In the genomic region with DNA sequence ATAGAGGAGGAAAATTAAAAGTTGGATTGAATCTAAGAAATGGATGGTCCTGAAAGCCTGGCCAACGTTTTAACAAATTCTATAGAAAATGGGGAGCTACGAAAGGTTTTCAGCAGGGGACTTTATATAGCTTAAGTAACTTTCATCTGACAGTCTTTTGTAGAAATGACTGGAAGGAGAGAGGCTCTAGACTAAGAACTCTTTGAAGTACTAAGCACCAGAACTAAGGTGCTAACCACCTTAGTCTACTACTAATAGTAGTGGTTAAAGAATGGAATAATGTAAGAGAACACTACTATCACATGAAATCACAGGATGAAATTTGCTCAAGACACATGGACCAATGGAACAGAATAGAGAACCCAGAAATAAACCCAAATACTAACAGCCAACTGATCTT, we compare ENCODE assay signal across 30 cellular contexts.
"Had no signal": no experiment of that assay in that cellular context is flagged by ENCODE, and none has a peak within 500 bp of the region (broad histone marks: within the 10 kb centered on the region; RNA-seq: fewer than 3 reads in every experiment).

No MANE protein-coding gene starts in this region.

- ATAC-seq: activated naive CD8-positive, alpha-beta T cell treated with anti-CD3 and anti-CD28 coated beads, Interleukin-2, amount 50 U/mL, for 24 hours; activated T-cell treated with anti-CD3 and anti-CD28 coated beads, Interleukin-2, amount 50 U/mL, for 4 hours; activated T-cell treated with anti-CD3 and anti-CD28 coated beads, Interleukin-2, amount 50 U/mL, for 72 hours had no signal

- DNase-seq: activated B cell treated with CpG ODN at 0.5 μM for 24 hours; activated CD4-positive, alpha-beta memory T cell treated with anti-CD3 and anti-CD28 coated beads for 36 hours; activated CD4-positive, alpha-beta T cell treated with anti-CD3 and anti-CD28 coated beads, Interleukin-2, amount 10 ng/mL, durations not matched to agents 24 days and 14 days; activated CD4-positive, alpha-beta T cell treated with anti-CD3 and anti-CD28 coated beads, Interleukin-2, amount 50 U/mL, for 1 hour; activated CD4-positive, alpha-beta T cell treated with anti-CD3 and anti-CD28 coated beads, Interleukin-2, amount 50 U/mL, for 4 hours; activated CD4-positive, CD25-positive, alpha-beta regulatory T cell treated with anti-CD3 and anti-CD28 coated beads, Interleukin-2, amount 50 U/mL, for 72 hours; activated CD8-positive, alpha-beta memory T cell treated with anti-CD3 and anti-CD28 coated beads, Interleukin-2, amount 50 U/mL, for 4 hours; activated effector memory CD4-positive, alpha-beta T cell treated with Interleukin-2 at 50 U/mL for 16 hours; activated gamma-delta T cell; activated naive CD4-positive, alpha-beta T cell treated with anti-CD3 and anti-CD28 coated beads, Interleukin-2, amount 10 ng/mL, durations not matched to agents 7 days and 5 days; activated naive CD4-positive, alpha-beta T cell treated with Interleukin-2 at 50 U/mL for 16 hours; activated naive CD8-positive, alpha-beta T cell treated with anti-CD3 and anti-CD28 coated beads, Interleukin-2, amount 10 ng/mL, durations not matched to agents 7 days and 5 days; activated naive CD8-positive, alpha-beta T cell treated with anti-CD3 and anti-CD28 coated beads, Interleukin-2, amount 50 U/mL, for 24 hours; activated T-cell treated with anti-CD3 and anti-CD28 coated beads for 4 hours; activated T-cell treated with anti-CD3 and anti-CD28 coated beads, Interleukin-2, amount 50 U/mL, for 1 hour; activated T-cell treated with anti-CD3 and anti-CD28 coated beads, Interleukin-2, amount 50 U/mL, for 4 hours; activated T-cell treated with anti-CD3 and anti-CD28 coated beads, Interleukin-2, amount 50 U/mL, for 72 hours; amygdala; anterior cingulate cortex; caudate nucleus; SW 1271; T-helper 1 cell; T-helper 2 cell; T-helper 9 cell had no signal

- H3K27ac Mint-ChIP-seq: activated B cell treated with CpG ODN at 0.5 μM for 24 hours; activated CD4-positive, alpha-beta memory T cell treated with anti-CD3 and anti-CD28 coated beads for 36 hours; activated CD4-positive, alpha-beta T cell treated with anti-CD3 and anti-CD28 coated beads, Interleukin-2, amount 10 ng/mL, durations not matched to agents 24 days and 14 days; activated naive CD4-positive, alpha-beta T cell treated with anti-CD3 and anti-CD28 coated beads, Interleukin-2, amount 10 ng/mL, durations not matched to agents 7 days and 5 days; activated naive CD4-positive, alpha-beta T cell treated with anti-CD3 and anti-CD28 coated beads, Interleukin-2, amount 50 U/mL, for 24 hours; activated naive CD8-positive, alpha-beta T cell; activated naive CD8-positive, alpha-beta T cell treated with anti-CD3 and anti-CD28 coated beads, Interleukin-2, amount 10 ng/mL, durations not matched to agents 7 days and 5 days; activated naive CD8-positive, alpha-beta T cell treated with anti-CD3 and anti-CD28 coated beads, Interleukin-2, amount 50 U/mL, for 24 hours; activated T-helper 2 cell treated with anti-CD3 and anti-CD28 coated beads, Interferon-gamma antibody, Interleukin-2, Interleukin-4, amounts not matched to agents 10 μg/mL and 5 μg/mL and 100 μg/mL, durations not matched to agents 14 hours and 24 hours and 36 hours; brain; T-helper 1 cell treated with Interleukin-12 subunit alpha and Interleukin-12 subunit beta and Interleukin-4 antibody, amounts not matched to agents 30 μg/mL and 1 μg/mL, for 36 hours; T-helper 2 cell treated with Interferon-gamma antibody and Interleukin-4, amounts not matched to agents 5 μg/mL and 100 μg/mL, for 36 hours had no signal

- H3K4me3 Mint-ChIP-seq: activated B cell treated with CpG ODN at 0.5 μM for 24 hours; activated CD4-positive, alpha-beta memory T cell treated with anti-CD3 and anti-CD28 coated beads for 36 hours; activated CD4-positive, alpha-beta T cell treated with anti-CD3 and anti-CD28 coated beads, Interleukin-2, amount 10 ng/mL, durations not matched to agents 24 days and 14 days; activated naive CD4-positive, alpha-beta T cell treated with anti-CD3 and anti-CD28 coated beads, Interleukin-2, amount 10 ng/mL, durations not matched to agents 7 days and 5 days; activated naive CD4-positive, alpha-beta T cell treated with anti-CD3 and anti-CD28 coated beads, Interleukin-2, amount 50 U/mL, for 24 hours; activated naive CD8-positive, alpha-beta T cell; activated naive CD8-positive, alpha-beta T cell treated with anti-CD3 and anti-CD28 coated beads, Interleukin-2, amount 10 ng/mL, durations not matched to agents 7 days and 5 days; activated naive CD8-positive, alpha-beta T cell treated with anti-CD3 and anti-CD28 coated beads, Interleukin-2, amount 50 U/mL, for 24 hours; activated T-cell treated with anti-CD3 and anti-CD28 coated beads, Interleukin-2, amount 50 U/mL, for 4 hours; activated T-cell treated with anti-CD3 and anti-CD28 coated beads, Interleukin-2, amount 50 U/mL, for 72 hours; brain; T-helper 1 cell treated with Interleukin-12 subunit alpha and Interleukin-12 subunit beta and Interleukin-4 antibody, amounts not matched to agents 30 μg/mL and 1 μg/mL, for 36 hours; T-helper 2 cell treated with Interferon-gamma antibody and Interleukin-4, amounts not matched to agents 5 μg/mL and 100 μg/mL, for 36 hours had no signal

- H3K9me3 Mint-ChIP-seq: activated B cell treated with CpG ODN at 0.5 μM for 24 hours; activated CD4-positive, alpha-beta memory T cell treated with anti-CD3 and anti-CD28 coated beads for 36 hours; activated CD4-positive, alpha-beta T cell treated with anti-CD3 and anti-CD28 coated beads, Interleukin-2, amount 10 ng/mL, durations not matched to agents 24 days and 14 days; activated naive CD4-positive, alpha-beta T cell treated with anti-CD3 and anti-CD28 coated beads, Interleukin-2, amount 10 ng/mL, durations not matched to agents 7 days and 5 days; activated naive CD4-positive, alpha-beta T cell treated with anti-CD3 and anti-CD28 coated beads, Interleukin-2, amount 50 U/mL, for 24 hours; activated naive CD8-positive, alpha-beta T cell treated with anti-CD3 and anti-CD28 coated beads, Interleukin-2, amount 50 U/mL, for 24 hours; activated T-cell treated with anti-CD3 and anti-CD28 coated beads, Interleukin-2, amount 50 U/mL, for 4 hours; activated T-cell treated with anti-CD3 and anti-CD28 coated beads, Interleukin-2, amount 50 U/mL, for 72 hours; activated T-helper 2 cell treated with anti-CD3 and anti-CD28 coated beads, Interferon-gamma antibody, Interleukin-2, Interleukin-4, amounts not matched to agents 10 μg/mL and 5 μg/mL and 100 μg/mL, durations not matched to agents 14 hours and 24 hours and 36 hours; T-helper 2 cell treated with Interferon-gamma antibody and Interleukin-4, amounts not matched to agents 5 μg/mL and 100 μg/mL, for 36 hours had no signal

- H3K27me3 Mint-ChIP-seq: activated B cell treated with CpG ODN at 0.5 μM for 24 hours; activated CD4-positive, alpha-beta memory T cell treated with anti-CD3 and anti-CD28 coated beads for 36 hours; activated CD4-positive, alpha-beta T cell treated with anti-CD3 and anti-CD28 coated beads, Interleukin-2, amount 10 ng/mL, durations not matched to agents 24 days and 14 days; activated naive CD4-positive, alpha-beta T cell treated with anti-CD3 and anti-CD28 coated beads, Interleukin-2, amount 10 ng/mL, durations not matched to agents 7 days and 5 days; activated naive CD4-positive, alpha-beta T cell treated with anti-CD3 and anti-CD28 coated beads, Interleukin-2, amount 50 U/mL, for 24 hours; activated naive CD8-positive, alpha-beta T cell; activated naive CD8-positive, alpha-beta T cell treated with anti-CD3 and anti-CD28 coated beads, Interleukin-2, amount 10 ng/mL, durations not matched to agents 7 days and 5 days; activated naive CD8-positive, alpha-beta T cell treated with anti-CD3 and anti-CD28 coated beads, Interleukin-2, amount 50 U/mL, for 24 hours had no signal

- H3K4me1 Mint-ChIP-seq: activated B cell treated with CpG ODN at 0.5 μM for 24 hours; activated naive CD4-positive, alpha-beta T cell treated with anti-CD3 and anti-CD28 coated beads, Interleukin-2, amount 10 ng/mL, durations not matched to agents 7 days and 5 days; activated naive CD4-positive, alpha-beta T cell treated with anti-CD3 and anti-CD28 coated beads, Interleukin-2, amount 50 U/mL, for 24 hours; activated naive CD8-positive, alpha-beta T cell treated with anti-CD3 and anti-CD28 coated beads, Interleukin-2, amount 50 U/mL, for 24 hours; brain had no signal
